In the genomic region with DNA sequence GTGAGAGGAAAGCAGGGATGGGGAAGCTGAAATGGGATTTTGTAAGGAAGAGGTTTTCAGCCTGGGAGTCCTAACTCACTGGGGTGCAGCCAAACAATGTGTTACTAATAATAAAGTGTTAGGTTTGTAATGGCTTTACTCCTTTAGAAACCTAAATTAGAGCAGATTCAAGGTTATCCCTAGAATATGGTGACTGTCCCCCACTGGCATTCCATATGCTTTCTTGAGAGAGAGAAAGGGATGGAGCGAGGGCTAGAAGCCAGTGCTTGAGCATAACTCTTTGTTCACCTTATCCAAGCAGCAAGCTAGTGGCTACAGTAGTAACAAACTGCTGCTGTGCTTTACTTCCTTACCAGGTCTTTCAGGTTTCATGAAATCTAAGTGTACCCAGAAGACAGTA, we compare ENCODE assay signal across 22 cellular contexts.
DNase-seq lines count a peak whose midpoint lies in the region; ATAC-seq, FAIRE-seq and TF ChIP-seq lines count a peak whose summit lies in the region.
"Had no signal": no experiment of that assay in that cellular context is flagged by ENCODE, and none has a peak within 500 bp of the region (broad histone marks: within the 10 kb centered on the region; RNA-seq: fewer than 3 reads in every experiment).

No MANE protein-coding gene starts in this region.

- no peak overlapping the region for H3K4me3 Mint-ChIP-seq in T-helper 2 cell treated with Interferon-gamma antibody and Interleukin-4, amounts not matched to agents 5 μg/mL and 100 μg/mL, for 36 hours
- H3K4me3 Mint-ChIP-seq: CD4-positive, CD25-positive, alpha-beta regulatory T cell; CD8-positive, alpha-beta memory T cell; HFFc6 had no signal

- FAIRE-seq in bronchial epithelial cell (lab: Jason Lieb, UNC) (peak; percentile 47), pancreas (lab: Jason Lieb, UNC) (no peak)
- FAIRE-seq: A204.1, D721Med, GM12892, GM18507 had no signal

- no peaks in the 10 kb centered on the region for H3K27me3 ChIP-seq in bronchial epithelial cell (ENCODE audit: control insufficient read depth, insufficient read depth, low read length)
- no peaks in the 10 kb centered on the region for H3K27me3 ChIP-seq in esophagus muscularis mucosa
- H3K27me3 ChIP-seq in pancreas: no peaks in the 10 kb centered on the region
- H3K27me3 ChIP-seq: BE2C had no signal

- no peak overlapping the region for H3K27ac ChIP-seq in esophagus muscularis mucosa (replicated peaks in 1 of 4)
- no peak overlapping the region for H3K27ac ChIP-seq in pancreas
- H3K27ac ChIP-seq: GM23248, HL-60 had no signal

- no peaks in the 10 kb centered on the region for H3K36me3 ChIP-seq in bronchial epithelial cell (ENCODE audit: control insufficient read depth, insufficient read depth, low read length)
- no peaks in the 10 kb centered on the region for H3K36me3 ChIP-seq in esophagus muscularis mucosa
- no peaks in the 10 kb centered on the region for H3K36me3 ChIP-seq in pancreas
- H3K36me3 ChIP-seq: BE2C had no signal

- no peak for DNase-seq in bronchial epithelial cell (ENCODE audit: low read depth)
- DNase-seq in esophagus muscularis mucosa (ENCODE audit: extremely low spot score): peak; percentile 72
- peak; percentile 14 for DNase-seq in pons (ENCODE audit: low spot score)
- DNase-seq in pancreas: no peak
- DNase-seq in T-helper 2 cell treated with Interferon-gamma antibody and Interleukin-4, amounts not matched to agents 5 μg/mL and 100 μg/mL, for 36 hours (ENCODE audit: low spot score): no peak
- no peak for DNase-seq in COLO668 (lab: John Stamatoyannopoulos, UW; ENCODE audit: unreplicated experiment)
- DNase-seq: ACHN; BE2C; C1 segment of cervical spinal cord; Caco-2; CD4-positive, CD25-positive, alpha-beta regulatory T cell; CD8-positive, alpha-beta memory T cell; GDM1; GM23248; H7; HFFc6 had no signal

- intact Hi-C loops in esophagus muscularis mucosa (cut with DNase I): no loop called here
- intact Hi-C loops in pancreas (cut with DNase I): no loop called here

- no peaks in the 10 kb centered on the region for H3K9me3 Mint-ChIP-seq in T-helper 2 cell treated with Interferon-gamma antibody and Interleukin-4, amounts not matched to agents 5 μg/mL and 100 μg/mL, for 36 hours
- H3K9me3 Mint-ChIP-seq: CD8-positive, alpha-beta memory T cell; HFFc6 had no signal

- no peak for TF ChIP-seq EP300 in esophagus muscularis mucosa (IDR thresholded peaks at IDR 0.05)

- 89% methylated on average over 1 of the region's 1 CpG for WGBS in esophagus muscularis mucosa
- 94 to 96% methylated on average over 1 of the region's 1 CpG for WGBS in pancreas, 2 donors

- H3K4me3 ChIP-seq in bronchial epithelial cell (ENCODE audit: low read depth, low read length) (no peak overlapping the region), esophagus muscularis mucosa (no peak overlapping the region), pancreas (no peak overlapping the region)
- H3K4me3 ChIP-seq: GM23248 had no signal

- no peak for TF ChIP-seq CTCF in bronchial epithelial cell (IDR thresholded peaks at IDR 0.05; ENCODE audit: insufficient read depth, low read length, severe bottlenecking)
- no peak for TF ChIP-seq CTCF in esophagus muscularis mucosa (IDR thresholded peaks at IDR 0.05)
- no peak for TF ChIP-seq CTCF in pancreas (IDR thresholded peaks at IDR 0.05)

- H3K27me3 Mint-ChIP-seq in T-helper 2 cell treated with Interferon-gamma antibody and Interleukin-4, amounts not matched to agents 5 μg/mL and 100 μg/mL, for 36 hours (ENCODE audit: low read depth): peaks cover 12% of the 10 kb centered on the region

- H3K27ac Mint-ChIP-seq in T-helper 2 cell treated with Interferon-gamma antibody and Interleukin-4, amounts not matched to agents 5 μg/mL and 100 μg/mL, for 36 hours: no peak overlapping the region
- H3K27ac Mint-ChIP-seq: CD4-positive, CD25-positive, alpha-beta regulatory T cell; CD8-positive, alpha-beta memory T cell; HFFc6 had no signal

- no peaks in the 10 kb centered on the region for H3K9me3 ChIP-seq in esophagus muscularis mucosa
- H3K9me3 ChIP-seq in pancreas: no peaks in the 10 kb centered on the region
- H3K9me3 ChIP-seq: BE2C, Caco-2 had no signal

- H3K4me1 ChIP-seq in esophagus muscularis mucosa: no peaks in the 10 kb centered on the region
- H3K4me1 ChIP-seq in pancreas: no peaks in the 10 kb centered on the region
- H3K4me1 ChIP-seq: BE2C, Caco-2 had no signal

- no peaks in the 10 kb centered on the region for H3K4me1 Mint-ChIP-seq in T-helper 2 cell treated with Interferon-gamma antibody and Interleukin-4, amounts not matched to agents 5 μg/mL and 100 μg/mL, for 36 hours (ENCODE audit: low read depth)
- H3K4me1 Mint-ChIP-seq: CD4-positive, CD25-positive, alpha-beta regulatory T cell; CD8-positive, alpha-beta memory T cell had no signal

- TF ChIP-seq POLR2A in esophagus muscularis mucosa (IDR thresholded peaks at IDR 0.05; ENCODE audit: low read depth): no peak

- no peaks in the 10 kb centered on the region for H3K36me3 Mint-ChIP-seq in T-helper 2 cell treated with Interferon-gamma antibody and Interleukin-4, amounts not matched to agents 5 μg/mL and 100 μg/mL, for 36 hours (ENCODE audit: low read depth)
- H3K36me3 Mint-ChIP-seq: CD4-positive, CD25-positive, alpha-beta regulatory T cell; CD8-positive, alpha-beta memory T cell had no signal

- ATAC-seq in pancreas: no peak
- ATAC-seq: HCT116 had no signal

Comparison
In these comparisons a context has a peak if more than half of its experiments do, and no peak if none do; other contexts are left out.
1. DNase-seq: peak in esophagus muscularis mucosa (single experiment) and pons (single experiment); none in bronchial epithelial cell (single experiment), pancreas (0 of 6), T-helper 2 cell treated with Interferon-gamma antibody and Interleukin-4, amounts not matched to agents 5 μg/mL and 100 μg/mL, for 36 hours (single experiment) and COLO668 (single experiment).